Comparison of ENCODE assay signal across 11 cellular contexts in genomic region chr12:131911851-131912525, GRCh38. TPM values are rescaled to one million over a fixed set of nuclear protein-coding genes. Genes with fewer than 3 reads are reported as not detected.
DNase-seq lines count a peak whose midpoint lies in the region; ATAC-seq and TF ChIP-seq lines count a peak whose summit lies in the region.
"Had no signal": no experiment of that assay in that cellular context is flagged by ENCODE, and none has a peak within 500 bp of the region (broad histone marks: within the 10 kb centered on the region; RNA-seq: fewer than 3 reads in every experiment).

No MANE protein-coding gene starts in this region.

- H3K79me2 ChIP-seq in osteoblast (ENCODE audit: insufficient read depth, low read length) = no peaks in the 10 kb centered on the region

- no peaks in the 10 kb centered on the region for H3K4me1 Mint-ChIP-seq in endodermal cell
- no peaks in the 10 kb centered on the region for H3K4me1 Mint-ChIP-seq in CD4-positive, alpha-beta T cell (ENCODE audit: low read depth)

- H3K27ac ChIP-seq in RWPE1 = peak overlapping the region; percentile 68
- no peak overlapping the region for H3K27ac ChIP-seq in endodermal cell (ENCODE audit: low read depth, low read length)
- H3K27ac ChIP-seq in osteoblast (ENCODE audit: low read depth, low read length) = peak overlapping the region; percentile 23
- H3K27ac ChIP-seq in CD4-positive, alpha-beta T cell (ENCODE audit: low read depth, low read length) = no peak overlapping the region

- H3K27ac Mint-ChIP-seq in endodermal cell = peak overlapping the region; percentile 26
- no peak overlapping the region for H3K27ac Mint-ChIP-seq in CD4-positive, alpha-beta T cell

- H3K36me3 Mint-ChIP-seq in endodermal cell (ENCODE audit: low read depth) = peaks cover 31% of the 10 kb centered on the region
- peaks cover 28% of the 10 kb centered on the region for H3K36me3 Mint-ChIP-seq in CD4-positive, alpha-beta T cell (ENCODE audit: low read depth)

- H3K4me3 Mint-ChIP-seq in endodermal cell = no peak overlapping the region
- H3K4me3 Mint-ChIP-seq in CD4-positive, alpha-beta T cell = no peak overlapping the region

- peak; percentile 17 for DNase-seq in BE2C
- DNase-seq in RWPE1 (ENCODE audit: low spot score) = no peak
- no peak for DNase-seq in endodermal cell
- DNase-seq in osteoblast (ENCODE audit: insufficient read length, low spot score, missing footprints) = peak; percentile 91
- DNase-seq in hypothalamus (lab: John Stamatoyannopoulos, UW) = no peak
- DNase-seq in CD4-positive, alpha-beta T cell = no peak
- no peak for DNase-seq in A172 (ENCODE audit: low spot score)
- no peak for DNase-seq in GM19240 (ENCODE audit: insufficient read length, low spot score)
- DNase-seq: activated naive CD4-positive, alpha-beta T cell treated with anti-CD3 and anti-CD28 coated beads, Interleukin-2, amount 50 U/mL, for 16 hours; NCI-H1694 treated with DMSO at 0.1 percent for 48 hours; stimulated activated naive CD8-positive, alpha-beta T cell treated with anti-CD3 and anti-CD28 coated beads, Interleukin-15, Interleukin-2, amounts not matched to agents 100 U/mL and 50 U/mL, for 24 hours had no signal

- ATAC-seq in CD4-positive, alpha-beta T cell (ENCODE audit: poor library complexity) = no peak
- ATAC-seq: stimulated activated naive CD8-positive, alpha-beta T cell treated with anti-CD3 and anti-CD28 coated beads, Interleukin-15, Interleukin-2, amounts not matched to agents 100 U/mL and 50 U/mL, for 24 hours had no signal

- H3K27me3 Mint-ChIP-seq in endodermal cell (ENCODE audit: insufficient read depth) = no peaks in the 10 kb centered on the region
- H3K27me3 Mint-ChIP-seq in CD4-positive, alpha-beta T cell = no peaks in the 10 kb centered on the region

- no peak overlapping the region for H3K9ac ChIP-seq in endodermal cell (ENCODE audit: extremely low read depth, low read length, poor library complexity, severe bottlenecking)

- H3K4me1 ChIP-seq in BE2C = peaks cover 14% of the 10 kb centered on the region
- no peaks in the 10 kb centered on the region for H3K4me1 ChIP-seq in endodermal cell (ENCODE audit: control insufficient read depth, insufficient read depth, low read length)
- peaks cover 9% of the 10 kb centered on the region for H3K4me1 ChIP-seq in osteoblast (ENCODE audit: insufficient read depth, low read length)

- H3K27me3 ChIP-seq in BE2C (no peaks in the 10 kb centered on the region), endodermal cell (ENCODE audit: control insufficient read depth, insufficient read depth, low read length, poor library complexity, severe bottlenecking) (no peaks in the 10 kb centered on the region), osteoblast (ENCODE audit: insufficient read depth, low read length) (no peaks in the 10 kb centered on the region)
- H3K27me3 ChIP-seq in CD4-positive, alpha-beta T cell (ENCODE audit: control insufficient read depth, insufficient read depth, low read length) = no peaks in the 10 kb centered on the region

- 90 to 91% methylated on average over 16 to 23 of the region's 23 CpGs for WGBS in endodermal cell (ENCODE audit: insufficient coverage in 1 of 2, insufficient read length in 1 of 2), 2 experiments

- H3K4me3 ChIP-seq in BE2C (ENCODE audit: low read depth, low read length) (no peak overlapping the region), endodermal cell (ENCODE audit: low read length) (no peak overlapping the region), osteoblast (ENCODE audit: insufficient read depth, low read length) (no peak overlapping the region)

- POLR2A ChIA-PET in RWPE1 (lab: Yijun Ruan, JAX; ENCODE audit: low non-redundant PET) = interaction anchor here (0.6 kb wide), 1 partner anchor 11 kb away, joined by 5 read pairs; no protein-coding TSS in a partner anchor
- POLR2A ChIA-PET in CD4-positive, alpha-beta T cell (lab: Charles Lee) = no interaction called here

- H3K9me3 Mint-ChIP-seq in endodermal cell = no peaks in the 10 kb centered on the region
- no peaks in the 10 kb centered on the region for H3K9me3 Mint-ChIP-seq in CD4-positive, alpha-beta T cell

- CTCF ChIA-PET in RWPE1 (lab: Yijun Ruan, JAX) = interaction anchor here (0.6 to 1.2 kb wide), 3 partner anchors 16 to 22 kb away, joined by 3 read pairs; partner anchors contain the start of gene PUS1
- CTCF ChIA-PET in CD4-positive, alpha-beta T cell (lab: Charles Lee) = no interaction called here

- TF ChIP-seq CTCF in BE2C (IDR thresholded peaks at IDR 0.05; ENCODE audit: low read depth, low read length) (no peak), RWPE1 (conservative IDR thresholded peaks at IDR 0.05; ENCODE audit: low read depth) (no peak), endodermal cell (conservative IDR thresholded peaks at IDR 0.05) (peak; percentile 27), osteoblast (IDR thresholded peaks at IDR 0.05; ENCODE audit: extremely low read depth, low read depth, low read length) (peak; percentile 28)
- no peak for TF ChIP-seq CTCF in CD4-positive, alpha-beta T cell (IDR thresholded peaks at IDR 0.05)

- no peak overlapping the region for H3K4me2 ChIP-seq in osteoblast (ENCODE audit: insufficient read depth, low read length)

- H4K20me1 ChIP-seq in osteoblast (ENCODE audit: insufficient read depth, low read length) = peaks cover 9% of the 10 kb centered on the region

- H3K9me3 ChIP-seq in BE2C = no peaks in the 10 kb centered on the region
- no peaks in the 10 kb centered on the region for H3K9me3 ChIP-seq in endodermal cell (ENCODE audit: control insufficient read depth, low read length)
- H3K9me3 ChIP-seq in osteoblast (ENCODE audit: low read depth, low read length) = no peaks in the 10 kb centered on the region
- no peaks in the 10 kb centered on the region for H3K9me3 ChIP-seq in CD4-positive, alpha-beta T cell (ENCODE audit: control insufficient read depth, low read length)

- intact Hi-C loops in CD4-positive, alpha-beta T cell (cut with DNase I, micrococcal nuclease) = no loop called here

- H3K36me3 ChIP-seq in BE2C (peaks cover 6% of the 10 kb centered on the region; the same call in 1 of the 2 replicates), endodermal cell (ENCODE audit: control insufficient read depth, insufficient read depth, low read length) (peaks cover 28% of the 10 kb centered on the region), osteoblast (ENCODE audit: insufficient read depth, low read length) (peaks cover 26% of the 10 kb centered on the region)

- no peak overlapping the region for H2AFZ ChIP-seq in osteoblast (ENCODE audit: low read length)

RNA-seq across cellular contexts. Expression of gene PUS1, which starts 17.1 kb away (rescaled TPM):
- 128 TPM for polyA plus RNA-seq in BE2C (2012; ENCODE audit: insufficient read depth, insufficient read length, low read depth)
- total RNA-seq in endodermal cell (10 to 100 TPM; 37.3 to 56.7 TPM), osteoblast (6.5 and 7.6 TPM in 2 replicates)
- polyA plus RNA-seq in endodermal cell (2013, experiment 1 of 2) = 20.6 TPM
- polyA plus RNA-seq in endodermal cell (2013, experiment 2 of 2) = 15.2 TPM
- total RNA-seq in CD4-positive, alpha-beta T cell = 10 to 100 TPM; 17.7 to 18.2 TPM
- 13.6 and 17.5 TPM in 2 replicates for total RNA-seq in A172 (2014; rRNA removed; shearing (Covaris generic))

RNA-seq across cellular contexts. Expression of gene ULK1, which starts 17.6 kb away (rescaled TPM):
- 43.2 TPM for polyA plus RNA-seq in BE2C (2012; ENCODE audit: insufficient read depth, insufficient read length, low read depth)
- total RNA-seq in endodermal cell = 100 to 1,000 TPM in 1 of 2 donors, 10 to 100 TPM in 1; 68.0 to 104 TPM
- 50.3 TPM for polyA plus RNA-seq in endodermal cell (2013, experiment 1 of 2)
- polyA plus RNA-seq in endodermal cell (2013, experiment 2 of 2) = 43.7 TPM
- 13.3 and 14.1 TPM in 2 replicates for total RNA-seq in osteoblast
- 10 to 100 TPM; 85.0 to 91.6 TPM for total RNA-seq in CD4-positive, alpha-beta T cell
- total RNA-seq in A172 (2014; rRNA removed; shearing (Covaris generic)) = 6.9 and 8.0 TPM in 2 replicates

RNA-seq across cellular contexts. Expression of gene EP400, which starts 37.8 kb away (rescaled TPM):
- 50.5 TPM for polyA plus RNA-seq in BE2C (2012; ENCODE audit: insufficient read depth, insufficient read length, low read depth)
- total RNA-seq in endodermal cell (10 to 100 TPM; 64.7 to 78.3 TPM), osteoblast (14.4 and 14.5 TPM in 2 replicates)
- polyA plus RNA-seq in endodermal cell (2013, experiment 1 of 2) = 42.4 TPM
- polyA plus RNA-seq in endodermal cell (2013, experiment 2 of 2) = 40.7 TPM
- total RNA-seq in CD4-positive, alpha-beta T cell = 10 to 100 TPM; 56.4 to 56.5 TPM
- total RNA-seq in A172 (2014; rRNA removed; shearing (Covaris generic)) = 6.6 and 6.8 TPM in 2 replicates

Comparison
In these comparisons a context has a peak if more than half of its experiments do, and no peak if none do; other contexts are left out.
1. DNase-seq: peak in BE2C (single experiment) and osteoblast (single experiment); none in RWPE1 (single experiment), endodermal cell (single experiment), hypothalamus (0 of 51), CD4-positive, alpha-beta T cell (0 of 10), A172 (single experiment) and GM19240 (single experiment).
2. CTCF ChIP-seq: peak in endodermal cell (single experiment) and osteoblast (single experiment); none in BE2C (single experiment), RWPE1 (single experiment) and CD4-positive, alpha-beta T cell (single experiment).
3. H3K27ac ChIP-seq: peak in RWPE1 (single experiment) and osteoblast (single experiment); none in endodermal cell (single experiment) and CD4-positive, alpha-beta T cell (single experiment).